Comparison of ENCODE assay signal across 35 cellular contexts in the genomic region with DNA sequence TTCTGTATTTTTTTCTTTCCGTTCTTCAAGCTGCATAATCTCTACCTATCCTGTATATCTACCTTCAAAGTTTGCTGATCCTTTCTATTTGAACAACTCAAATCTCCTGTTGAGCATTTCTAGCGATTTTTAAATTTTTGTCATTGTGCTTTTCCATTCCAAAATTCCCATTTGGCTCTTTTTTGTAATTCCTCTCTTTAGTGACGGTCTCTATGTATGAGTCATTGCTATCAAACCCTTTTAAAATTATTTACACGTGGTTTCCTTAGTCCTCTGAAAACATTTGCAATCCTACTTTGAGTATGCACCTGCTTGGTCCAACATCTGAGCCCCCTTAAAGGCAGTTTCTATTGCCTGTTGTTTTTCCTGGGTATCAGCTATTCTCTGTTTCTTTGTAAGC.
"Had no signal": no experiment of that assay in that cellular context is flagged by ENCODE, and none has a peak within 500 bp of the region (broad histone marks: within the 10 kb centered on the region; RNA-seq: fewer than 3 reads in every experiment).

No MANE protein-coding gene starts in this region.

- H3K36me3 Mint-ChIP-seq: activated CD4-positive, alpha-beta memory T cell treated with anti-CD3 and anti-CD28 coated beads for 36 hours; activated naive CD4-positive, alpha-beta T cell treated with anti-CD3 and anti-CD28 coated beads, Interleukin-2, amount 10 ng/mL, durations not matched to agents 7 days and 5 days; activated naive CD8-positive, alpha-beta T cell; brain; T-cell had no signal

- H3K4me3 ChIP-seq: MG63, Peyer's patch had no signal

- DNase-seq: activated B cell treated with CpG ODN at 0.5 μM for 24 hours; activated CD4-positive, alpha-beta memory T cell treated with anti-CD3 and anti-CD28 coated beads for 36 hours; activated CD4-positive, alpha-beta T cell treated with anti-CD3 and anti-CD28 coated beads for 4 hours; activated CD4-positive, alpha-beta T cell treated with anti-CD3 and anti-CD28 coated beads, Interleukin-2, amount 50 U/mL, for 1 hour; activated CD4-positive, CD25-positive, alpha-beta regulatory T cell treated with anti-CD3 and anti-CD28 coated beads, Interleukin-2, amount 50 U/mL, for 72 hours; activated CD8-positive, alpha-beta memory T cell treated with anti-CD3 and anti-CD28 coated beads, Interleukin-2, amount 50 U/mL, for 4 hours; activated gamma-delta T cell treated with Interleukin-2 at 50 U/mL for 16 hours; activated naive CD4-positive, alpha-beta T cell treated with anti-CD3 and anti-CD28 coated beads, Interleukin-2, amount 10 ng/mL, durations not matched to agents 7 days and 5 days; activated naive CD8-positive, alpha-beta T cell treated with anti-CD3 and anti-CD28 coated beads, Interleukin-2, amount 50 U/mL, for 24 hours; activated T-cell treated with anti-CD3 and anti-CD28 coated beads for 4 hours; activated T-cell treated with anti-CD3 and anti-CD28 coated beads, Interleukin-2, amount 50 U/mL, for 4 hours; anterior cingulate cortex; caudate nucleus; cerebellar nuclear complex; MG63; MV-4-11; NCI-H1092; NCI-H1436 treated with DMSO at 0.1 percent for 48 hours; NCI-H1694 treated with DMSO at 0.1 percent for 48 hours; NCI-H2029; NCI-H345; NCI-H524 treated with DMSO at 0.1 percent for 48 hours; PC-3; Peyer's patch; SIG-M5; T-cell; T-helper 17 cell; T-helper 9 cell had no signal

- H3K9me3 ChIP-seq: MG63, Peyer's patch had no signal

- H3K9me3 Mint-ChIP-seq: activated naive CD4-positive, alpha-beta T cell treated with anti-CD3 and anti-CD28 coated beads, Interleukin-2, amount 10 ng/mL, durations not matched to agents 7 days and 5 days; activated T-helper 1 cell treated with anti-CD3 and anti-CD28 coated beads, Interleukin-12 subunit alpha, Interleukin-12 subunit beta, Interleukin-2, Interleukin-4 antibody, amounts not matched to agents 30 ng/mL and 10 ng/mL and 1 ng/mL, durations not matched to agents 14 hours and 24 hours and 36 hours had no signal

- H3K4me3 Mint-ChIP-seq: activated B cell treated with CpG ODN at 0.5 μM for 24 hours; activated CD4-positive, alpha-beta memory T cell treated with anti-CD3 and anti-CD28 coated beads for 36 hours; activated naive CD4-positive, alpha-beta T cell treated with anti-CD3 and anti-CD28 coated beads, Interleukin-2, amount 10 ng/mL, durations not matched to agents 7 days and 5 days; activated naive CD8-positive, alpha-beta T cell; activated naive CD8-positive, alpha-beta T cell treated with anti-CD3 and anti-CD28 coated beads, Interleukin-2, amount 50 U/mL, for 24 hours; activated T-cell treated with anti-CD3 and anti-CD28 coated beads, Interleukin-2, amount 50 U/mL, for 4 hours; activated T-helper 1 cell treated with anti-CD3 and anti-CD28 coated beads, Interleukin-12 subunit alpha, Interleukin-12 subunit beta, Interleukin-2, Interleukin-4 antibody, amounts not matched to agents 30 ng/mL and 10 ng/mL and 1 ng/mL, durations not matched to agents 14 hours and 24 hours and 36 hours; brain; T-cell; T-helper 17 cell had no signal

- H3K27me3 Mint-ChIP-seq: activated B cell treated with CpG ODN at 0.5 μM for 24 hours had no signal

- H3K4me1 Mint-ChIP-seq: activated B cell treated with CpG ODN at 0.5 μM for 24 hours; activated naive CD4-positive, alpha-beta T cell treated with anti-CD3 and anti-CD28 coated beads, Interleukin-2, amount 10 ng/mL, durations not matched to agents 7 days and 5 days; activated naive CD8-positive, alpha-beta T cell treated with anti-CD3 and anti-CD28 coated beads, Interleukin-2, amount 50 U/mL, for 24 hours; T-cell; T-helper 17 cell had no signal

- ATAC-seq: activated naive CD8-positive, alpha-beta T cell treated with anti-CD3 and anti-CD28 coated beads, Interleukin-2, amount 50 U/mL, for 24 hours; activated T-cell treated with anti-CD3 and anti-CD28 coated beads, Interleukin-2, amount 50 U/mL, for 4 hours; PC-3; Right ventricle myocardium inferior; SK-N-SH treated with all-trans-retinoic acid at 6 μM for 48 hours; T-cell; T-helper 17 cell had no signal

- H3K4me1 ChIP-seq: Peyer's patch had no signal

- H3K36me3 ChIP-seq: MG63, Peyer's patch had no signal

- H3K27ac Mint-ChIP-seq: activated B cell treated with CpG ODN at 0.5 μM for 24 hours; activated CD4-positive, alpha-beta memory T cell treated with anti-CD3 and anti-CD28 coated beads for 36 hours; activated naive CD4-positive, alpha-beta T cell treated with anti-CD3 and anti-CD28 coated beads, Interleukin-2, amount 10 ng/mL, durations not matched to agents 7 days and 5 days; activated naive CD8-positive, alpha-beta T cell; activated naive CD8-positive, alpha-beta T cell treated with anti-CD3 and anti-CD28 coated beads, Interleukin-2, amount 50 U/mL, for 24 hours; activated T-helper 1 cell treated with anti-CD3 and anti-CD28 coated beads, Interleukin-12 subunit alpha, Interleukin-12 subunit beta, Interleukin-2, Interleukin-4 antibody, amounts not matched to agents 30 ng/mL and 10 ng/mL and 1 ng/mL, durations not matched to agents 14 hours and 24 hours and 36 hours; brain; T-cell; T-helper 17 cell had no signal

- H3K27ac ChIP-seq: Peyer's patch, RWPE1, VCaP had no signal

- H3K27me3 ChIP-seq: MG63, Peyer's patch had no signal
